13 cellular contexts compared by ENCODE assay signal in genomic region chr1:201718346-201719202, GRCh38.
DNase-seq lines count a peak whose midpoint lies in the region; ATAC-seq and TF ChIP-seq lines count a peak whose summit lies in the region.
"Had no signal": no experiment of that assay in that cellular context is flagged by ENCODE, and none has a peak within 500 bp of the region (broad histone marks: within the 10 kb centered on the region; RNA-seq: fewer than 3 reads in every experiment).

No MANE protein-coding gene starts in this region.

- no peaks in the 10 kb centered on the region for H3K9me3 Mint-ChIP-seq in HFFc6
- H3K9me3 Mint-ChIP-seq: activated T-helper 17 cell treated with anti-CD3 and anti-CD28 coated beads, Interleukin-2, amount 50 U/mL, for 72 hours had no signal

- no peaks in the 10 kb centered on the region for H3K27me3 ChIP-seq in ascending aorta
- no peaks in the 10 kb centered on the region for H3K27me3 ChIP-seq in layer of hippocampus (ENCODE audit: control insufficient read depth, insufficient read depth, low read length)
- H3K27me3 ChIP-seq: cardiac muscle cell had no signal

- H3K27me3 Mint-ChIP-seq in HFFc6 (ENCODE audit: insufficient read depth): peaks cover 10% of the 10 kb centered on the region
- H3K27me3 Mint-ChIP-seq: activated T-helper 17 cell treated with anti-CD3 and anti-CD28 coated beads, Interleukin-2, amount 50 U/mL, for 72 hours had no signal

- no peak overlapping the region; the same call in 1 of the 2 replicates for H3K4me3 Mint-ChIP-seq in HFFc6
- H3K4me3 Mint-ChIP-seq: activated T-helper 17 cell treated with anti-CD3 and anti-CD28 coated beads, Interleukin-2, amount 50 U/mL, for 72 hours had no signal

- H3K27ac ChIP-seq in ascending aorta (peak overlapping the region; percentile 93 to 97), layer of hippocampus (ENCODE audit: low read depth, low read length) (peak overlapping the region; percentile 100)

- no peak for ATAC-seq in GM18517 (IDR thresholded peaks at IDR 0.05; ENCODE audit: unreplicated experiment)
- no peak for ATAC-seq in GM21786 (IDR thresholded peaks at IDR 0.05; ENCODE audit: unreplicated experiment)
- ATAC-seq: activated T-helper 17 cell treated with anti-CD3 and anti-CD28 coated beads, Interleukin-2, amount 50 U/mL, for 72 hours had no signal

- TF ChIP-seq CTCF in HFFc6 (IDR thresholded peaks at IDR 0.05) (no peak), ascending aorta (IDR thresholded peaks at IDR 0.05) (no peak)

- DNase-seq in HFFc6 (no peak), ascending aorta (ENCODE audit: low spot score in 2 of 2) (no peak), superior temporal gyrus (ENCODE audit: extremely low spot score) (peak; percentile 92), islet precursor cell (no peak)
- DNase-seq: activated CD4-positive, alpha-beta T cell treated with anti-CD3 and anti-CD28 coated beads for 1 hour; GOT3; NCI-H1694; SK-N-SH had no signal

- H3K36me3 Mint-ChIP-seq in HFFc6 (ENCODE audit: low read depth): peaks cover 43% of the 10 kb centered on the region

- H3K4me1 Mint-ChIP-seq in HFFc6 (ENCODE audit: low read depth): peaks cover 87% of the 10 kb centered on the region
- H3K4me1 Mint-ChIP-seq: activated T-helper 17 cell treated with anti-CD3 and anti-CD28 coated beads, Interleukin-2, amount 50 U/mL, for 72 hours had no signal

- peaks cover 27 to 53% of the 10 kb centered on the region in 2 donors for H3K4me1 ChIP-seq in ascending aorta

- no peak overlapping the region for H3K4me3 ChIP-seq in ascending aorta
- H3K4me3 ChIP-seq: cardiac muscle cell had no signal

- H3K9me3 ChIP-seq in ascending aorta: no peaks in the 10 kb centered on the region
- H3K9me3 ChIP-seq: SK-N-SH had no signal

- intact Hi-C loops in ascending aorta (cut with DNase I): no loop called here

- peaks cover 0 to 7% of the 10 kb centered on the region in 2 donors for H3K36me3 ChIP-seq in ascending aorta
- H3K36me3 ChIP-seq: cardiac muscle cell had no signal

- H3K27ac Mint-ChIP-seq in HFFc6: peak overlapping the region; percentile 98
- H3K27ac Mint-ChIP-seq: activated T-helper 17 cell treated with anti-CD3 and anti-CD28 coated beads, Interleukin-2, amount 50 U/mL, for 72 hours had no signal
